1 cellular context compared by ENCODE assay signal in genomic region chr12:113259499-113259953, GRCh38.
TF ChIP-seq lines count a peak whose summit lies in the region.

No MANE protein-coding gene starts in this region.

TF ChIP-seq in HepG2, 621 proteins besides CTCF, POLR2A, EP300 and RAD21 (continued from another document):
- TF ChIP-seq RBAK (CRISPR knock-in tag; IDR thresholded peaks at IDR 0.05) (no peak), RXRA (CRISPR knock-in tag; IDR thresholded peaks at IDR 0.05) (peak; percentile 35; the same call in 1 of the 2 replicates), KMT2A (CRISPR knock-in tag; IDR thresholded peaks at IDR 0.05) (no peak), MIXL1 (CRISPR knock-in tag; IDR thresholded peaks at IDR 0.05) (peak; percentile 53; the same call in 1 of the 2 replicates), RARG (CRISPR knock-in tag; IDR thresholded peaks at IDR 0.05; ENCODE audit: low read depth) (no peak), CBX2 (IDR thresholded peaks at IDR 0.05; ENCODE audit: low read depth, low read length) (no peak), CBX2 (CRISPR knock-in tag; IDR thresholded peaks at IDR 0.05; ENCODE audit: low read depth) (no peak), FOXP4 (CRISPR knock-in tag; IDR thresholded peaks at IDR 0.05) (peak; percentile 48), IKZF1 (IDR thresholded peaks at IDR 0.05) (no peak), SOX5 (CRISPR knock-in tag; IDR thresholded peaks at IDR 0.05; ENCODE audit: borderline replicate concordance) (peak; percentile 57), CEBPG (CRISPR knock-in tag; IDR thresholded peaks at IDR 0.05) (no peak), CENPT (CRISPR knock-in tag; IDR thresholded peaks at IDR 0.05; ENCODE audit: low read depth) (no peak), TBP (CRISPR knock-in tag; IDR thresholded peaks at IDR 0.05) (no peak), TCF7 (IDR thresholded peaks at IDR 0.05; ENCODE audit: low read depth) (no peak), ZGPAT (CRISPR knock-in tag; IDR thresholded peaks at IDR 0.05) (no peak), THAP9 (CRISPR knock-in tag; IDR thresholded peaks at IDR 0.05; ENCODE audit: borderline replicate concordance) (no peak), NR2F2 (IDR thresholded peaks at IDR 0.05; ENCODE audit: borderline replicate concordance, low read depth) (peak; percentile 19; the same call in 1 of the 2 replicates), HNRNPL (IDR thresholded peaks at IDR 0.05; ENCODE audit: low read depth, low read length) (0 out of 2 replicates have a peak, but pooled peaks have one; percentile 55), ZNF256 (CRISPR knock-in tag; conservative IDR thresholded peaks at IDR 0.05) (no peak), ZNF782 (CRISPR knock-in tag; IDR thresholded peaks at IDR 0.05; ENCODE audit: borderline replicate concordance) (no peak), MYC (CRISPR knock-in tag; IDR thresholded peaks at IDR 0.05; ENCODE audit: borderline replicate concordance) (no peak), CEBPB (IDR thresholded peaks at IDR 0.05; ENCODE audit: borderline replicate concordance, low read depth, low read length) (no peak), KLF12 (CRISPR knock-in tag; IDR thresholded peaks at IDR 0.05; ENCODE audit: borderline replicate concordance) (no peak), FOXA3 (CRISPR knock-in tag; IDR thresholded peaks at IDR 0.05) (no peak), KAT2B (IDR thresholded peaks at IDR 0.05; ENCODE audit: borderline replicate concordance, low read depth, low read length) (no peak), REL (CRISPR knock-in tag; conservative IDR thresholded peaks at IDR 0.05) (no peak), ARNT2 (CRISPR knock-in tag; IDR thresholded peaks at IDR 0.05; ENCODE audit: low read depth) (no peak), MEIS2 (CRISPR knock-in tag; IDR thresholded peaks at IDR 0.05) (no peak), JDP2 (CRISPR knock-in tag; IDR thresholded peaks at IDR 0.05; ENCODE audit: borderline replicate concordance) (no peak), ZNF713 (CRISPR knock-in tag; IDR thresholded peaks at IDR 0.05) (no peak), MBNL3 (CRISPR knock-in tag; conservative IDR thresholded peaks at IDR 0.05) (no peak), ZBTB26 (CRISPR knock-in tag; IDR thresholded peaks at IDR 0.05; ENCODE audit: borderline replicate concordance) (no peak), JARID2 (CRISPR knock-in tag; IDR thresholded peaks at IDR 0.05; ENCODE audit: insufficient replicate concordance) (no peak), TRIM24 (CRISPR knock-in tag; IDR thresholded peaks at IDR 0.05) (no peak), MTF2 (CRISPR knock-in tag; IDR thresholded peaks at IDR 0.05; ENCODE audit: borderline replicate concordance) (no peak), ZNF784 (CRISPR knock-in tag; IDR thresholded peaks at IDR 0.05; ENCODE audit: borderline replicate concordance) (no peak), SNRNP70 (IDR thresholded peaks at IDR 0.05; ENCODE audit: low read depth, low read length) (no peak), REPIN1 (CRISPR knock-in tag; IDR thresholded peaks at IDR 0.05; ENCODE audit: borderline replicate concordance, low read depth) (0 out of 2 replicates have a peak, but pooled peaks have one; percentile 31)
- TF ChIP-seq, protein P1, sequence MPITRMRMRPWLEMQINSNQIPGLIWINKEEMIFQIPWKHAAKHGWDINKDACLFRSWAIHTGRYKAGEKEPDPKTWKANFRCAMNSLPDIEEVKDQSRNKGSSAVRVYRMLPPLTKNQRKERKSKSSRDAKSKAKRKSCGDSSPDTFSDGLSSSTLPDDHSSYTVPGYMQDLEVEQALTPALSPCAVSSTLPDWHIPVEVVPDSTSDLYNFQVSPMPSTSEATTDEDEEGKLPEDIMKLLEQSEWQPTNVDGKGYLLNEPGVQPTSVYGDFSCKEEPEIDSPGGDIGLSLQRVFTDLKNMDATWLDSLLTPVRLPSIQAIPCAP (CRISPR knock-in tag; IDR thresholded peaks at IDR 0.05; ENCODE audit: low read depth) = no peak
- TF ChIP-seq, protein P2, sequence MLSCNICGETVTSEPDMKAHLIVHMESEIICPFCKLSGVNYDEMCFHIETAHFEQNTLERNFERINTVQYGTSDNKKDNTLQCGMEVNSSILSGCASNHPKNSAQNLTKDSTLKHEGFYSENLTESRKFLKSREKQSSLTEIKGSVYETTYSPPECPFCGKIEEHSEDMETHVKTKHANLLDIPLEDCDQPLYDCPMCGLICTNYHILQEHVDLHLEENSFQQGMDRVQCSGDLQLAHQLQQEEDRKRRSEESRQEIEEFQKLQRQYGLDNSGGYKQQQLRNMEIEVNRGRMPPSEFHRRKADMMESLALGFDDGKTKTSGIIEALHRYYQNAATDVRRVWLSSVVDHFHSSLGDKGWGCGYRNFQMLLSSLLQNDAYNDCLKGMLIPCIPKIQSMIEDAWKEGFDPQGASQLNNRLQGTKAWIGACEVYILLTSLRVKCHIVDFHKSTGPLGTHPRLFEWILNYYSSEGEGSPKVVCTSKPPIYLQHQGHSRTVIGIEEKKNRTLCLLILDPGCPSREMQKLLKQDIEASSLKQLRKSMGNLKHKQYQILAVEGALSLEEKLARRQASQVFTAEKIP (CRISPR knock-in tag; IDR thresholded peaks at IDR 0.05; ENCODE audit: borderline replicate concordance) = no peak
- TF ChIP-seq, protein P3, sequence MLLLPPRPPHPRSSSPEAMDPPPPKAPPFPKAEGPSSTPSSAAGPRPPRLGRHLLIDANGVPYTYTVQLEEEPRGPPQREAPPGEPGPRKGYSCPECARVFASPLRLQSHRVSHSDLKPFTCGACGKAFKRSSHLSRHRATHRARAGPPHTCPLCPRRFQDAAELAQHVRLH (CRISPR knock-in tag; IDR thresholded peaks at IDR 0.05; ENCODE audit: borderline replicate concordance, low read depth) = no peak
- TF ChIP-seq, protein P4, sequence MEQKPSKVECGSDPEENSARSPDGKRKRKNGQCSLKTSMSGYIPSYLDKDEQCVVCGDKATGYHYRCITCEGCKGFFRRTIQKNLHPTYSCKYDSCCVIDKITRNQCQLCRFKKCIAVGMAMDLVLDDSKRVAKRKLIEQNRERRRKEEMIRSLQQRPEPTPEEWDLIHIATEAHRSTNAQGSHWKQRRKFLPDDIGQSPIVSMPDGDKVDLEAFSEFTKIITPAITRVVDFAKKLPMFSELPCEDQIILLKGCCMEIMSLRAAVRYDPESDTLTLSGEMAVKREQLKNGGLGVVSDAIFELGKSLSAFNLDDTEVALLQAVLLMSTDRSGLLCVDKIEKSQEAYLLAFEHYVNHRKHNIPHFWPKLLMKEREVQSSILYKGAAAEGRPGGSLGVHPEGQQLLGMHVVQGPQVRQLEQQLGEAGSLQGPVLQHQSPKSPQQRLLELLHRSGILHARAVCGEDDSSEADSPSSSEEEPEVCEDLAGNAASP (CRISPR knock-in tag; IDR thresholded peaks at IDR 0.05; ENCODE audit: borderline replicate concordance) = peak; percentile 58; the same call in 1 of the 2 replicates
- TF ChIP-seq, protein P5, sequence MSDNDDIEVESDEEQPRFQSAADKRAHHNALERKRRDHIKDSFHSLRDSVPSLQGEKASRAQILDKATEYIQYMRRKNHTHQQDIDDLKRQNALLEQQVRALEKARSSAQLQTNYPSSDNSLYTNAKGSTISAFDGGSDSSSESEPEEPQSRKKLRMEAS (IDR thresholded peaks at IDR 0.05) = no peak
TF ChIP-seq in HepG2: peak in this region for 42.
